Comparison of ENCODE assay signal across 33 cellular contexts in the genomic region with DNA sequence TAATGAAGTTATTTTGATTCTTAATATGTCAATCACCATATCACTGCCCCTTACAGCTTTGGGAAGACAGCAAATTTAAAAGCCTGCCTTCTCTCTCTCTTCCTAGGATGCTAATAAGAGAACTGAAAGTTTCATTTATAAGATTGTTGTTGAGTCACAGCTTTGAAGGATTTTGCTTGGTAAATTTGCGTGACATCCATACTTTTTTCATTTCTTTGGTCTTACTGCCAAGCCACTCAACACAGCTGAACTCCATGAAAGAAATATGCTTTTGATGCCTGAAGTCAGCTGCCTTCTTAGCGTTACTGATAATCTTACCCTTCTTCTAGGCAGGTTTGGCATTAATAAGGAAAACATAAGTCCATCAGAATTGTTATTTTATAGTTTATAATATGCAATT.
"Had no signal": no experiment of that assay in that cellular context is flagged by ENCODE, and none has a peak within 500 bp of the region (broad histone marks: within the 10 kb centered on the region; RNA-seq: fewer than 3 reads in every experiment).

No MANE protein-coding gene starts in this region.

- DNase-seq: activated CD4-positive, alpha-beta T cell treated with anti-CD3 and anti-CD28 coated beads, Interleukin-2, amount 10 ng/mL, durations not matched to agents 7 days and 5 days; activated CD4-positive, CD25-positive, alpha-beta regulatory T cell treated with anti-CD3 and anti-CD28 coated beads, Interleukin-2, amount 50 U/mL, for 72 hours; activated CD8-positive, alpha-beta T cell treated with anti-CD3 and anti-CD28 coated beads for 36 hours; activated gamma-delta T cell treated with Interleukin-2 at 50 U/mL for 16 hours; activated naive CD8-positive, alpha-beta T cell treated with anti-CD3 and anti-CD28 coated beads, Interleukin-2, amount 50 U/mL, for 24 hours; activated T-cell treated with anti-CD3 and anti-CD28 coated beads, Interleukin-2, amount 50 U/mL, for 4 hours; head of caudate nucleus; hypothalamus; immature natural killer cell; kidney; left colon; mammary epithelial cell; naive B cell; nucleus accumbens; pancreas; retina; small intestine; stimulated activated CD4-positive, alpha-beta T cell treated with anti-CD3 and anti-CD28 coated beads, Interleukin-4, amount 100 ng/mL, for 4 hours; stimulated activated CD8-positive, alpha-beta memory T cell treated with anti-CD3 and anti-CD28 coated beads, Interleukin-4, amount 100 ng/mL, for 48 hours; stomach; T1000; thyroid gland; upper lobe of left lung had no signal

- H3K9me3 Mint-ChIP-seq: activated CD4-positive, alpha-beta T cell treated with anti-CD3 and anti-CD28 coated beads, Interleukin-2, amount 10 ng/mL, durations not matched to agents 7 days and 5 days; activated CD8-positive, alpha-beta T cell treated with anti-CD3 and anti-CD28 coated beads for 36 hours; activated naive CD4-positive, alpha-beta T cell treated with anti-CD3 and anti-CD28 coated beads, Interleukin-2, amount 50 U/mL, for 24 hours; activated naive CD8-positive, alpha-beta T cell treated with anti-CD3 and anti-CD28 coated beads, Interleukin-2, amount 50 U/mL, for 24 hours; activated T-cell treated with anti-CD3 and anti-CD28 coated beads, Interleukin-2, amount 50 U/mL, for 4 hours; activated T-helper 17 cell treated with anti-CD3 and anti-CD28 coated beads, Interleukin-2, amount 50 U/mL, for 72 hours; central memory CD8-positive, alpha-beta T cell; dendritic cell treated with granulocyte-macrophage colony-stimulating factor and Interleukin-4, amounts not matched to agents 40 ng/mL and 50 ng/mL, for 4 days; immature natural killer cell; naive B cell; neural crest cell; stimulated activated memory B cell treated with anti-CD40 and anti-IgM and Interleukin-4, amounts not matched to agents 10 μg/mL and 1 μg/mL and 100 μg/mL, for 72 hours had no signal

- H3K4me1 Mint-ChIP-seq: activated CD4-positive, alpha-beta T cell treated with anti-CD3 and anti-CD28 coated beads, Interleukin-2, amount 10 ng/mL, durations not matched to agents 7 days and 5 days; activated naive CD4-positive, alpha-beta T cell treated with anti-CD3 and anti-CD28 coated beads, Interleukin-2, amount 50 U/mL, for 24 hours; activated naive CD8-positive, alpha-beta T cell treated with anti-CD3 and anti-CD28 coated beads, Interleukin-2, amount 50 U/mL, for 24 hours; immature natural killer cell; stimulated activated memory B cell treated with anti-CD40 and anti-IgM and Interleukin-4, amounts not matched to agents 10 μg/mL and 1 μg/mL and 100 μg/mL, for 72 hours had no signal

- H3K27ac Mint-ChIP-seq: activated CD4-positive, alpha-beta T cell treated with anti-CD3 and anti-CD28 coated beads, Interleukin-2, amount 10 ng/mL, durations not matched to agents 7 days and 5 days; activated CD8-positive, alpha-beta T cell treated with anti-CD3 and anti-CD28 coated beads for 36 hours; activated naive CD4-positive, alpha-beta T cell treated with anti-CD3 and anti-CD28 coated beads, Interleukin-2, amount 50 U/mL, for 24 hours; activated naive CD8-positive, alpha-beta T cell treated with anti-CD3 and anti-CD28 coated beads, Interleukin-2, amount 50 U/mL, for 24 hours; activated T-helper 17 cell treated with anti-CD3 and anti-CD28 coated beads, Interleukin-2, amount 50 U/mL, for 72 hours; dendritic cell treated with granulocyte-macrophage colony-stimulating factor and Interleukin-4, amounts not matched to agents 40 ng/mL and 50 ng/mL, for 4 days; immature natural killer cell; stimulated activated memory B cell treated with anti-CD40 and anti-IgM and Interleukin-4, amounts not matched to agents 10 μg/mL and 1 μg/mL and 100 μg/mL, for 72 hours had no signal

- H3K27me3 ChIP-seq: esophagus muscularis mucosa, pancreas, stomach, thyroid gland, upper lobe of left lung, vagina had no signal

- H3K9me3 ChIP-seq: esophagus muscularis mucosa, pancreas, prostate gland, stomach, thyroid gland, upper lobe of left lung, vagina had no signal

- H3K4me3 Mint-ChIP-seq: activated CD4-positive, alpha-beta T cell treated with anti-CD3 and anti-CD28 coated beads, Interleukin-2, amount 10 ng/mL, durations not matched to agents 7 days and 5 days; activated CD8-positive, alpha-beta T cell treated with anti-CD3 and anti-CD28 coated beads for 36 hours; activated naive CD4-positive, alpha-beta T cell treated with anti-CD3 and anti-CD28 coated beads, Interleukin-2, amount 50 U/mL, for 24 hours; activated naive CD8-positive, alpha-beta T cell treated with anti-CD3 and anti-CD28 coated beads, Interleukin-2, amount 50 U/mL, for 24 hours; activated T-cell treated with anti-CD3 and anti-CD28 coated beads, Interleukin-2, amount 50 U/mL, for 4 hours; activated T-helper 17 cell treated with anti-CD3 and anti-CD28 coated beads, Interleukin-2, amount 50 U/mL, for 72 hours; central memory CD8-positive, alpha-beta T cell; dendritic cell treated with granulocyte-macrophage colony-stimulating factor and Interleukin-4, amounts not matched to agents 40 ng/mL and 50 ng/mL, for 4 days; immature natural killer cell; naive B cell; neural crest cell; stimulated activated memory B cell treated with anti-CD40 and anti-IgM and Interleukin-4, amounts not matched to agents 10 μg/mL and 1 μg/mL and 100 μg/mL, for 72 hours had no signal

- H3K27me3 Mint-ChIP-seq: activated CD4-positive, alpha-beta T cell treated with anti-CD3 and anti-CD28 coated beads, Interleukin-2, amount 10 ng/mL, durations not matched to agents 7 days and 5 days; activated CD8-positive, alpha-beta T cell treated with anti-CD3 and anti-CD28 coated beads for 36 hours; activated naive CD4-positive, alpha-beta T cell treated with anti-CD3 and anti-CD28 coated beads, Interleukin-2, amount 50 U/mL, for 24 hours; activated naive CD8-positive, alpha-beta T cell treated with anti-CD3 and anti-CD28 coated beads, Interleukin-2, amount 50 U/mL, for 24 hours; activated T-helper 17 cell treated with anti-CD3 and anti-CD28 coated beads, Interleukin-2, amount 50 U/mL, for 72 hours; central memory CD8-positive, alpha-beta T cell; dendritic cell treated with granulocyte-macrophage colony-stimulating factor and Interleukin-4, amounts not matched to agents 40 ng/mL and 50 ng/mL, for 4 days; naive B cell; stimulated activated memory B cell treated with anti-CD40 and anti-IgM and Interleukin-4, amounts not matched to agents 10 μg/mL and 1 μg/mL and 100 μg/mL, for 72 hours had no signal

- ATAC-seq: activated CD8-positive, alpha-beta T cell treated with anti-CD3 and anti-CD28 coated beads for 36 hours; activated naive CD8-positive, alpha-beta T cell treated with anti-CD3 and anti-CD28 coated beads, Interleukin-2, amount 50 U/mL, for 24 hours; activated T-cell treated with anti-CD3 and anti-CD28 coated beads, Interleukin-2, amount 50 U/mL, for 4 hours; activated T-helper 17 cell treated with anti-CD3 and anti-CD28 coated beads, Interleukin-2, amount 50 U/mL, for 72 hours; left colon; pancreas; sciatic nerve; stimulated activated memory B cell treated with anti-CD40 and anti-IgM and Interleukin-4, amounts not matched to agents 10 μg/mL and 1 μg/mL and 100 μg/mL, for 72 hours had no signal

- H3K4me3 ChIP-seq: esophagus muscularis mucosa, pancreas, prostate gland, stomach, thyroid gland, upper lobe of left lung, vagina had no signal

- H3K36me3 Mint-ChIP-seq: naive B cell had no signal

- H3K4me1 ChIP-seq: pancreas, prostate gland, thyroid gland, upper lobe of left lung, vagina had no signal

- H3K36me3 ChIP-seq: esophagus muscularis mucosa, pancreas, prostate gland, stomach, thyroid gland, upper lobe of left lung, vagina had no signal

- H3K27ac ChIP-seq: esophagus muscularis mucosa, pancreas, prostate gland, stomach, thyroid gland, upper lobe of left lung, vagina had no signal
